ENCODE assay signal across 1 cellular context in the genomic region with DNA sequence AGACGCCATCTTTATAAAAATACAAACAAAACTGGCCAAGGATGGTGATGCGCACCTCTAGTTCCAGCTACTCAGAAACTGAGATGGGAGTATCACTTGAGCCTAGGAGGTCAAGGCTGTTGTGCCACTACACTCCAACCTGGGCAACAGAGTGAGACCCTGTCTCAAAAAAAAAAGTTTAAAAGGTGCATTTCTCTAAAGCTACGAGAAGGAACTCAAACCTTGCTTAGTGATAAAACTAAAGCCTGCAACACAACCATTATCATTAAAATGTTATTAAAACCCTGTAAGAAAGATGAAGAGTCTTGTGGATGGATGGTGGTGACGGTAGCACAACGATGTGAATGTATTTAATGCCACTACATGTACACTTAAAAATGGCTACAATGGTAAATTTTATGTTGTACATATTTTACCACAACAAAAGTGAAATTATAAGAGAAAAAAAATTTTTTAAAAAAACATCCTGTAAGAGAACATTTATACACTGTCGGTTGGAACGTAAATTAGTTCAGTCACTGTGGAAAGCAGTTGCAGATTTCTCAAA.
TF ChIP-seq lines count a peak whose summit lies in the region.

No MANE protein-coding gene starts in this region.

TF ChIP-seq in GM23338, 12 proteins besides CTCF, POLR2A, EP300 and RAD21 (continued from another document):
- TF ChIP-seq REST (IDR thresholded peaks at IDR 0.05; ENCODE audit: unreplicated experiment) (no peak), POLR2AphosphoS5 (IDR thresholded peaks at IDR 0.05; ENCODE audit: low read depth) (no peak), ZNF114 (CRISPR knock-in tag; IDR thresholded peaks at IDR 0.05) (no peak)
TF ChIP-seq in GM23338: peak in this region for 0.
